ENCODE assay signal across 19 cellular contexts in genomic region chr1:113972954-113973353, GRCh38.
"Had no signal": no experiment of that assay in that cellular context is flagged by ENCODE, and none has a peak within 500 bp of the region (broad histone marks: within the 10 kb centered on the region; RNA-seq: fewer than 3 reads in every experiment).

No MANE protein-coding gene starts in this region.

- H3K27ac ChIP-seq: brain microvascular endothelial cell, colonic mucosa, lower lobe of right lung, right lobe of liver, thoracic aorta, VCaP had no signal

- H3K9me3 Mint-ChIP-seq: activated T-helper 1 cell treated with anti-CD3 and anti-CD28 coated beads, Interleukin-12 subunit alpha, Interleukin-12 subunit beta, Interleukin-2, Interleukin-4 antibody, amounts not matched to agents 30 ng/mL and 10 ng/mL and 1 ng/mL, durations not matched to agents 14 hours and 24 hours and 36 hours; nephron progenitor cell had no signal

- H3K4me3 Mint-ChIP-seq: activated T-helper 1 cell treated with anti-CD3 and anti-CD28 coated beads, Interleukin-12 subunit alpha, Interleukin-12 subunit beta, Interleukin-2, Interleukin-4 antibody, amounts not matched to agents 30 ng/mL and 10 ng/mL and 1 ng/mL, durations not matched to agents 14 hours and 24 hours and 36 hours; nephron progenitor cell had no signal

- H3K4me3 ChIP-seq: colonic mucosa, lower lobe of right lung, right lobe of liver, thoracic aorta, upper lobe of left lung had no signal

- H3K27ac Mint-ChIP-seq: activated T-helper 1 cell treated with anti-CD3 and anti-CD28 coated beads, Interleukin-12 subunit alpha, Interleukin-12 subunit beta, Interleukin-2, Interleukin-4 antibody, amounts not matched to agents 30 ng/mL and 10 ng/mL and 1 ng/mL, durations not matched to agents 14 hours and 24 hours and 36 hours had no signal

- DNase-seq: activated CD4-positive, alpha-beta T cell treated with anti-CD3 and anti-CD28 coated beads for 1 hour; activated CD4-positive, alpha-beta T cell treated with anti-CD3 and anti-CD28 coated beads, Interleukin-2, amount 50 U/mL, for 48 hours; activated T-cell treated with anti-CD3 and anti-CD28 coated beads for 4 hours; aorta; brain microvascular endothelial cell; central memory CD4-positive, alpha-beta T cell; colonic mucosa; hypothalamus; lower lobe of right lung; nephron progenitor cell; right lobe of liver; small intestine; stimulated activated CD4-positive, alpha-beta T cell treated with anti-CD3 and anti-CD28 coated beads, Interleukin-15, amount 100 ng/mL, for 24 hours; stimulated activated CD4-positive, alpha-beta T cell treated with anti-CD3 and anti-CD28 coated beads, Interleukin-2, amount 100 ng/mL, for 48 hours; T-helper 1 cell had no signal

- H3K4me1 ChIP-seq: colonic mucosa, right lobe of liver had no signal

- H3K27me3 ChIP-seq: brain microvascular endothelial cell, colonic mucosa, right lobe of liver, upper lobe of left lung had no signal

- H3K9me3 ChIP-seq: colonic mucosa, lower lobe of right lung, right lobe of liver, thoracic aorta, upper lobe of left lung had no signal
